30 cellular contexts compared by ENCODE assay signal in genomic region chr10:133033742-133034048, GRCh38. TPM values are rescaled to one million over a fixed set of nuclear protein-coding genes. Genes with fewer than 3 reads are reported as not detected.
"Had no signal": no experiment of that assay in that cellular context is flagged by ENCODE, and none has a peak within 500 bp of the region (broad histone marks: within the 10 kb centered on the region; RNA-seq: fewer than 3 reads in every experiment).

No MANE protein-coding gene starts in this region.

- H3K36me3 Mint-ChIP-seq: activated naive CD8-positive, alpha-beta T cell had no signal

- H3K4me3 Mint-ChIP-seq: activated CD4-positive, alpha-beta T cell treated with anti-CD3 and anti-CD28 coated beads, Interleukin-2, amount 10 ng/mL, durations not matched to agents 7 days and 5 days; activated CD8-positive, alpha-beta T cell treated with anti-CD3 and anti-CD28 coated beads for 36 hours; activated naive CD8-positive, alpha-beta T cell; activated T-cell treated with anti-CD3 and anti-CD28 coated beads, Interleukin-2, amount 50 U/mL, for 4 hours; activated T-helper 17 cell treated with anti-CD3 and anti-CD28 coated beads, Interleukin-2, amount 50 U/mL, for 72 hours had no signal

- H3K27me3 Mint-ChIP-seq: activated CD4-positive, alpha-beta T cell treated with anti-CD3 and anti-CD28 coated beads, Interleukin-2, amount 10 ng/mL, durations not matched to agents 7 days and 5 days; activated CD8-positive, alpha-beta T cell treated with anti-CD3 and anti-CD28 coated beads for 36 hours had no signal

- H3K4me1 ChIP-seq: esophagus squamous epithelium, gastroesophageal sphincter had no signal

- ATAC-seq: activated CD8-positive, alpha-beta T cell treated with anti-CD3 and anti-CD28 coated beads for 36 hours; activated T-cell treated with anti-CD3 and anti-CD28 coated beads, Interleukin-2, amount 50 U/mL, for 4 hours; activated T-helper 17 cell treated with anti-CD3 and anti-CD28 coated beads, Interleukin-2, amount 50 U/mL, for 72 hours had no signal

- H3K27ac Mint-ChIP-seq: activated CD4-positive, alpha-beta T cell treated with anti-CD3 and anti-CD28 coated beads, Interleukin-2, amount 10 ng/mL, durations not matched to agents 7 days and 5 days; activated CD8-positive, alpha-beta T cell treated with anti-CD3 and anti-CD28 coated beads for 36 hours; activated naive CD8-positive, alpha-beta T cell; activated T-helper 17 cell treated with anti-CD3 and anti-CD28 coated beads, Interleukin-2, amount 50 U/mL, for 72 hours had no signal

- DNase-seq: activated CD4-positive, alpha-beta T cell treated with anti-CD3 and anti-CD28 coated beads for 1 hour; activated CD4-positive, alpha-beta T cell treated with anti-CD3 and anti-CD28 coated beads for 4 hours; activated CD4-positive, alpha-beta T cell treated with anti-CD3 and anti-CD28 coated beads, Interleukin-2, amount 10 ng/mL, durations not matched to agents 7 days and 5 days; activated CD4-positive, alpha-beta T cell treated with anti-CD3 and anti-CD28 coated beads, Interleukin-2, amount 50 U/mL, for 48 hours; activated CD8-positive, alpha-beta memory T cell treated with anti-CD3 and anti-CD28 coated beads for 24 hours; activated CD8-positive, alpha-beta T cell treated with anti-CD3 and anti-CD28 coated beads for 36 hours; activated effector memory CD4-positive, alpha-beta T cell treated with Interleukin-2 at 50 U/mL for 16 hours; activated gamma-delta T cell treated with Interleukin-2 at 50 U/mL for 16 hours; activated naive CD4-positive, alpha-beta T cell treated with anti-CD3 and anti-CD28 coated beads, Interleukin-2, amount 50 U/mL, for 16 hours; activated naive CD4-positive, alpha-beta T cell treated with Interleukin-2 at 50 U/mL for 16 hours; activated T-cell treated with anti-CD3 and anti-CD28 coated beads, Interleukin-2, amount 50 U/mL, for 4 hours; amniotic stem cell; anterior cingulate cortex; cortex of kidney; effector CD8-positive, alpha-beta T cell; esophagus squamous epithelium; foreskin melanocyte; T-helper 2 cell had no signal

- H3K9me3 Mint-ChIP-seq: activated CD4-positive, alpha-beta T cell treated with anti-CD3 and anti-CD28 coated beads, Interleukin-2, amount 10 ng/mL, durations not matched to agents 7 days and 5 days; activated CD8-positive, alpha-beta T cell treated with anti-CD3 and anti-CD28 coated beads for 36 hours; activated T-cell treated with anti-CD3 and anti-CD28 coated beads, Interleukin-2, amount 50 U/mL, for 4 hours; activated T-helper 17 cell treated with anti-CD3 and anti-CD28 coated beads, Interleukin-2, amount 50 U/mL, for 72 hours had no signal

- H3K4me1 Mint-ChIP-seq: activated CD4-positive, alpha-beta T cell treated with anti-CD3 and anti-CD28 coated beads, Interleukin-2, amount 10 ng/mL, durations not matched to agents 7 days and 5 days; activated T-helper 17 cell treated with anti-CD3 and anti-CD28 coated beads, Interleukin-2, amount 50 U/mL, for 72 hours had no signal

- H3K36me3 ChIP-seq: esophagus squamous epithelium, gastroesophageal sphincter had no signal

- H3K9me3 ChIP-seq: esophagus squamous epithelium, gastroesophageal sphincter had no signal

- H3K27ac ChIP-seq: epithelial cell of prostate, esophagus squamous epithelium, gastroesophageal sphincter had no signal

- H3K4me3 ChIP-seq: esophagus squamous epithelium, gastroesophageal sphincter had no signal

RNA-seq across cellular contexts. Expression of gene ADGRA1, which starts 54.0 kb away (rescaled TPM):
- total RNA-seq: activated CD4-positive, alpha-beta T cell treated with anti-CD3 and anti-CD28 coated beads, Interleukin-2, amount 10 ng/mL, durations not matched to agents 7 days and 5 days; activated CD8-positive, alpha-beta T cell treated with anti-CD3 and anti-CD28 coated beads for 36 hours; activated T-cell treated with anti-CD3 and anti-CD28 coated beads, Interleukin-2, amount 50 U/mL, for 4 hours; activated T-helper 17 cell treated with anti-CD3 and anti-CD28 coated beads, Interleukin-2, amount 50 U/mL, for 72 hours; astrocyte; chondrocyte; dermis microvascular lymphatic vessel endothelial cell; endothelial cell of umbilical vein; esophagus squamous epithelium; fibroblast of lung; fibroblast of villous mesenchyme; glomerular endothelial cell; T-helper 1 cell treated with Interleukin-12 subunit alpha and Interleukin-12 subunit beta and Interleukin-4 antibody, amounts not matched to agents 30 ng/mL and 1 ng/mL, for 36 hours had no signal
- polyA plus RNA-seq: endothelial cell of umbilical vein, fibroblast of lung had no signal
